8 cellular contexts compared by ENCODE assay signal in genomic region chr12:31317471-31318397, GRCh38. TPM values are rescaled to one million over a fixed set of nuclear protein-coding genes. Genes with fewer than 3 reads are reported as not detected.
DNase-seq lines count a peak whose midpoint lies in the region; ATAC-seq and TF ChIP-seq lines count a peak whose summit lies in the region.

No MANE protein-coding gene starts in this region.

- H3K4me3 Mint-ChIP-seq in activated naive CD4-positive, alpha-beta T cell treated with anti-CD3 and anti-CD28 coated beads for 36 hours = peak overlapping the region; percentile 74

- H3K4me1 ChIP-seq in SK-N-SH (ENCODE audit: control insufficient read depth in 1 of 2, insufficient read depth in 2 of 2, low read depth in 1 of 2, low read length in 1 of 2) = peaks cover 10 to 39% of the 10 kb centered on the region in 2 experiments; a peak in 3 of 4 replicates
- H3K4me1 ChIP-seq in fibroblast of lung (ENCODE audit: control insufficient read depth, extremely low read depth, insufficient read depth, low read length) = no peaks in the 10 kb centered on the region

- H3K36me3 ChIP-seq in SK-N-SH (replicated peaks in 1 of 2; ENCODE audit: control insufficient read depth in 1 of 2, insufficient read depth in 2 of 2, low read length in 1 of 2) (no peaks in the 10 kb centered on the region), fibroblast of lung (ENCODE audit: control insufficient read depth, insufficient read depth, low read length) (no peaks in the 10 kb centered on the region)

- H2AFZ ChIP-seq in SK-N-SH (ENCODE audit: low read depth) (peak overlapping the region; percentile 31; the same call in 1 of the 2 replicates), fibroblast of lung (ENCODE audit: low read length) (peak overlapping the region; percentile 67)

- H3K27me3 ChIP-seq in SK-N-SH (ENCODE audit: insufficient read depth) (no peaks in the 10 kb centered on the region), fibroblast of lung (ENCODE audit: control insufficient read depth, insufficient read depth, low read length) (no peaks in the 10 kb centered on the region)

- WGBS in SK-N-SH (ENCODE audit: low lambda C conversion rate) = 42% methylated on average over 8 of the region's 8 CpGs

- no peaks in the 10 kb centered on the region for H3K9me3 Mint-ChIP-seq in activated naive CD4-positive, alpha-beta T cell treated with anti-CD3 and anti-CD28 coated beads for 36 hours

- TF ChIP-seq EP300 in SK-N-SH (IDR thresholded peaks at IDR 0.05; ENCODE audit: borderline replicate concordance in 1 of 2, low read depth in 1 of 2, low read length in 1 of 2) = no peak

- no peaks in the 10 kb centered on the region for H3K9me2 ChIP-seq in SK-N-SH

- H3K9me3 ChIP-seq in SK-N-SH = no peaks in the 10 kb centered on the region
- H3K9me3 ChIP-seq in fibroblast of lung (ENCODE audit: control insufficient read depth, insufficient read depth, low read depth, low read length) = no peaks in the 10 kb centered on the region

- no peak for TF ChIP-seq CTCF in SK-N-SH (IDR thresholded peaks at IDR 0.05)
- no peak for TF ChIP-seq CTCF in fibroblast of lung (conservative IDR thresholded peaks at IDR 0.05 in 1 of 2, IDR thresholded peaks at IDR 0.05 in 1 of 2; ENCODE audit: low read depth in 1 of 2, low read length in 2 of 2)

- H4K20me1 ChIP-seq in SK-N-SH (ENCODE audit: insufficient read depth) = peaks cover 31% of the 10 kb centered on the region
- H4K20me1 ChIP-seq in fibroblast of lung (ENCODE audit: control insufficient read depth, extremely low read depth, insufficient read depth, low read length) = no peaks in the 10 kb centered on the region

- no peak for DNase-seq in activated naive CD4-positive, alpha-beta T cell treated with anti-CD3 and anti-CD28 coated beads for 36 hours
- no peak for DNase-seq in activated naive CD4-positive, alpha-beta T cell (lab: John Stamatoyannopoulos, UW)
- DNase-seq in SK-N-SH (no peak), fibroblast of lung (ENCODE audit: low read depth in 2 of 2) (peak; percentile 35 to 47), pons (ENCODE audit: low spot score) (peak; percentile 55), SHP77 treated with DMSO at 0.1 percent for 48 hours (lab: John Stamatoyannopoulos, UW) (no peak)
- no peak for DNase-seq in stimulated activated CD4-positive, alpha-beta T cell treated with anti-CD3 and anti-CD28 coated beads, Interleukin-4, amount 100 ng/mL, for 24 hours

- CTCF ChIA-PET in activated naive CD4-positive, alpha-beta T cell treated with anti-CD3 and anti-CD28 coated beads for 36 hours (lab: Charles Lee) = interaction anchor here (0.5 to 1.0 kb wide), 4 partner anchors 15 to 85 kb away, joined by 3 to 8 read pairs (median 4); no protein-coding TSS in a partner anchor
- CTCF ChIA-PET in SK-N-SH (lab: Yijun Ruan, JAX) = interaction anchor here (1.3 to 1.8 kb wide), 3 partner anchors 13 to 53 kb away, joined by 3 to 5 read pairs (median 3); no protein-coding TSS in a partner anchor

- H3K9ac ChIP-seq in SK-N-SH (peak overlapping the region; percentile 55; the same call in 1 of the 2 replicates), fibroblast of lung (ENCODE audit: insufficient read depth, low read length) (peak overlapping the region; percentile 26)

- ATAC-seq in HG03135 (IDR thresholded peaks at IDR 0.05; ENCODE audit: unreplicated experiment) = no peak

- POLR2A ChIA-PET in SK-N-SH (lab: Yijun Ruan, JAX) = no interaction called here

- peaks cover 20% of the 10 kb centered on the region for H3K36me3 Mint-ChIP-seq in activated naive CD4-positive, alpha-beta T cell treated with anti-CD3 and anti-CD28 coated beads for 36 hours (ENCODE audit: low read depth)

- H3K27me3 Mint-ChIP-seq in activated naive CD4-positive, alpha-beta T cell treated with anti-CD3 and anti-CD28 coated beads for 36 hours (ENCODE audit: low read depth) = no peaks in the 10 kb centered on the region

- H3K4me3 ChIP-seq in SK-N-SH (ENCODE audit: low read depth in 2 of 2, low read length in 1 of 2) (peak overlapping the region; percentile 41 to 58; a peak in 3 of 4 replicates), fibroblast of lung (replicated peaks in 1 of 4; ENCODE audit: control extremely low read depth in 1 of 4, insufficient read depth in 1 of 4, low read depth in 3 of 4, low read length in 4 of 4) (peak overlapping the region; percentile 55 to 71 (median 64))

- H3K4me2 ChIP-seq in SK-N-SH (peak overlapping the region; percentile 76), fibroblast of lung (ENCODE audit: extremely low read depth, insufficient read depth, low read length) (peak overlapping the region; percentile 93)

- intact Hi-C loops in activated naive CD4-positive, alpha-beta T cell treated with anti-CD3 and anti-CD28 coated beads for 36 hours (cut with micrococcal nuclease) = loop anchor here (1.0 to 5.0 kb wide), 4 partner anchors 9 to 110 kb away; partner anchors contain the start of gene SINHCAF

- H3K27ac ChIP-seq in SK-N-SH (ENCODE audit: low read depth in 2 of 2, low read length in 1 of 2) = peak overlapping the region; percentile 36 to 47
- H3K27ac ChIP-seq in fibroblast of lung (ENCODE audit: insufficient read depth, low read length) = peak overlapping the region; percentile 67

- H3K4me1 Mint-ChIP-seq in activated naive CD4-positive, alpha-beta T cell treated with anti-CD3 and anti-CD28 coated beads for 36 hours (ENCODE audit: low read depth) = peaks cover 73% of the 10 kb centered on the region

- TF ChIP-seq RAD21 in SK-N-SH (IDR thresholded peaks at IDR 0.05; ENCODE audit: low read length) = no peak

- peaks cover 100% of the 10 kb centered on the region for H3K79me2 ChIP-seq in SK-N-SH (ENCODE audit: insufficient read depth)
- H3K79me2 ChIP-seq in fibroblast of lung (ENCODE audit: control insufficient read depth, insufficient read depth, low read length) = peaks cover 61% of the 10 kb centered on the region

- H3K27ac Mint-ChIP-seq in activated naive CD4-positive, alpha-beta T cell treated with anti-CD3 and anti-CD28 coated beads for 36 hours = peak overlapping the region; percentile 99

- peaks cover 9% of the 10 kb centered on the region for H3F3A ChIP-seq in SK-N-SH (replicated peaks; ENCODE audit: insufficient read depth)

TF ChIP-seq in SK-N-SH, 30 proteins besides CTCF, POLR2A, EP300 and RAD21:
- TF ChIP-seq EZH2phosphoT487 (IDR thresholded peaks at IDR 0.05; ENCODE audit: borderline replicate concordance, low read depth) (no peak), YY1 (IDR thresholded peaks at IDR 0.05; ENCODE audit: low read depth) (no peak), POLR2AphosphoS5 (IDR thresholded peaks at IDR 0.05; ENCODE audit: low read depth, low read length) (no peak), MAX (IDR thresholded peaks at IDR 0.05; ENCODE audit: low read depth) (no peak), IRF3 (IDR thresholded peaks at IDR 0.05; ENCODE audit: low read depth, low read length) (no peak), FOSL2 (IDR thresholded peaks at IDR 0.05; ENCODE audit: borderline replicate concordance, low read depth) (no peak), MXI1 (IDR thresholded peaks at IDR 0.05; ENCODE audit: low read depth, low read length) (no peak), USF2 (IDR thresholded peaks at IDR 0.05; ENCODE audit: borderline replicate concordance, low read depth, low read length) (no peak), ELF1 (IDR thresholded peaks at IDR 0.05) (no peak), GABPA (IDR thresholded peaks at IDR 0.05; ENCODE audit: low read depth) (no peak)

RNA-seq across cellular contexts. Expression of gene SINHCAF, which starts 8.2 kb away (rescaled TPM):
- 100 to 1,000 TPM; 158 to 169 TPM for total RNA-seq in activated naive CD4-positive, alpha-beta T cell treated with anti-CD3 and anti-CD28 coated beads for 36 hours
- polyA plus RNA-seq in SK-N-SH (2012; rRNA removed) = 22.2 and 24.3 TPM in 2 replicates
- polyA plus RNA-seq in SK-N-SH (2012; cell fraction: cytosol; rRNA removed) = 37.0 and 47.4 TPM in 2 replicates
- 8.4 and 19.6 TPM in 2 replicates for polyA plus RNA-seq in SK-N-SH (2012; cell fraction: nucleus; rRNA removed)
- total RNA-seq in fibroblast of lung = 13.2 and 14.4 TPM in 2 replicates
- polyA plus RNA-seq in fibroblast of lung = 12.3 and 16.4 TPM in 2 replicates
- 6.2 and 9.5 TPM in 2 replicates for polyA plus RNA-seq in fibroblast of lung (2012)
- 0.89 and 4.7 TPM in 2 replicates for polyA minus RNA-seq in fibroblast of lung (ENCODE audit: low replicate concordance)

Comparison
In these comparisons a context has a peak if more than half of its experiments do, and no peak if none do; other contexts are left out.
1. DNase-seq: peak in fibroblast of lung (2 of 2) and pons (single experiment); none in activated naive CD4-positive, alpha-beta T cell treated with anti-CD3 and anti-CD28 coated beads for 36 hours (single experiment), activated naive CD4-positive, alpha-beta T cell (0 of 4), SK-N-SH (single experiment), SHP77 treated with DMSO at 0.1 percent for 48 hours (single experiment) and stimulated activated CD4-positive, alpha-beta T cell treated with anti-CD3 and anti-CD28 coated beads, Interleukin-4, amount 100 ng/mL, for 24 hours (single experiment).
2. RNA of gene SINHCAF, which starts 8.2 kb away (total RNA-seq): 158 to 169 TPM in activated naive CD4-positive, alpha-beta T cell treated with anti-CD3 and anti-CD28 coated beads for 36 hours; 13.2 to 14.4 TPM in fibroblast of lung; every median in the first group is over 10 times any median in the second.